28 cellular contexts compared by ENCODE assay signal in the genomic region with DNA sequence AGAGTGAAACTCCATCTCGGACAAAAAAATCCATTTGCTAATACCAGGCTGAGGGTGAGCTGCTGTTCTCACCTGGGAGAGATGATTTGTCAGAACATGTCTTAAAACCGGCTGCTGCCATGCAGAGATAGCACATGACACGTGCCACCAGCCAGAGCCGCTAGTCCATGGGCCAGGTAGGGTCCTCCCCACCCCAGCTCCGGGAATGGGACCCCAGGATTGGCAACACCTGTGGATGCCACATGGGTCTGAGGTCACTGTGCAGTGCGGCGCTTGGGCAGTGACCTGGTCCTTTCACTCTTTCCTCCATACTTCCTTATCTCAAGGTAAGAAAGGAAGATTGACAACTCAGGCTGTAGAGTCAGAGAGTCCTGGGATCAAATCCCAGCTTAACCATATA.
"Had no signal": no experiment of that assay in that cellular context is flagged by ENCODE, and none has a peak within 500 bp of the region (broad histone marks: within the 10 kb centered on the region; RNA-seq: fewer than 3 reads in every experiment).

No MANE protein-coding gene starts in this region.

- H3K9ac ChIP-seq: neural progenitor cell had no signal

- H3K4me3 ChIP-seq: colonic mucosa, esophagus muscularis mucosa, heart left ventricle, lung, neural progenitor cell, right lobe of liver, tibial nerve, vagina had no signal

- H3K4me1 ChIP-seq: colonic mucosa, esophagus muscularis mucosa, foreskin keratinocyte, heart left ventricle, right lobe of liver, tibial nerve, vagina had no signal

- H3K36me3 Mint-ChIP-seq: activated CD4-positive, alpha-beta memory T cell treated with anti-CD3 and anti-CD28 coated beads for 36 hours; activated naive CD4-positive, alpha-beta T cell treated with anti-CD3 and anti-CD28 coated beads, Interleukin-2, amount 50 U/mL, for 24 hours; natural killer cell; neural progenitor cell had no signal

- H3K27ac Mint-ChIP-seq: activated CD4-positive, alpha-beta memory T cell treated with anti-CD3 and anti-CD28 coated beads for 36 hours; activated CD4-positive, alpha-beta T cell treated with anti-CD3 and anti-CD28 coated beads, Interleukin-2, amount 10 ng/mL, durations not matched to agents 24 days and 14 days; activated naive CD4-positive, alpha-beta T cell treated with anti-CD3 and anti-CD28 coated beads, Interleukin-2, amount 50 U/mL, for 24 hours; activated naive CD8-positive, alpha-beta T cell treated with anti-CD3 and anti-CD28 coated beads, Interleukin-2, amount 50 U/mL, for 24 hours; activated T-helper 17 cell treated with anti-CD3 and anti-CD28 coated beads, Interleukin-2, amount 50 U/mL, for 72 hours; natural killer cell; neural progenitor cell had no signal

- H3K9me3 ChIP-seq: colonic mucosa, esophagus muscularis mucosa, right lobe of liver, vagina had no signal

- DNase-seq: activated CD4-positive, alpha-beta memory T cell treated with anti-CD3 and anti-CD28 coated beads for 36 hours; activated CD4-positive, alpha-beta T cell treated with anti-CD3 and anti-CD28 coated beads, Interleukin-2, amount 10 ng/mL, durations not matched to agents 24 days and 14 days; activated CD4-positive, CD25-positive, alpha-beta regulatory T cell treated with anti-CD3 and anti-CD28 coated beads, Interleukin-2, amount 50 U/mL, for 72 hours; activated CD8-positive, alpha-beta memory T cell treated with anti-CD3 and anti-CD28 coated beads, Interleukin-2, amount 50 U/mL, for 48 hours; activated gamma-delta T cell treated with Interleukin-2 at 50 U/mL for 16 hours; activated naive CD8-positive, alpha-beta T cell treated with anti-CD3 and anti-CD28 coated beads, Interleukin-2, amount 50 U/mL, for 24 hours; activated T-cell treated with anti-CD3 and anti-CD28 coated beads, Interleukin-2, amount 50 U/mL, for 4 hours; amygdala; colonic mucosa; effector memory CD4-positive, alpha-beta T cell; heart left ventricle; hypothalamus; kidney glomerular epithelial cell; mesendoderm; natural killer cell; right lobe of liver; stimulated activated CD4-positive, alpha-beta T cell treated with anti-CD3 and anti-CD28 coated beads, Interleukin-12 subunit alpha, Interleukin-12 subunit beta, amount 100 ng/mL, for 4 hours; stimulated activated naive CD4-positive, alpha-beta T cell; T-helper 2 cell had no signal

- H3K4me2 ChIP-seq: neural progenitor cell had no signal

- ATAC-seq: activated naive CD8-positive, alpha-beta T cell treated with anti-CD3 and anti-CD28 coated beads, Interleukin-2, amount 50 U/mL, for 24 hours; activated T-cell treated with anti-CD3 and anti-CD28 coated beads, Interleukin-2, amount 50 U/mL, for 4 hours; activated T-helper 17 cell treated with anti-CD3 and anti-CD28 coated beads, Interleukin-2, amount 50 U/mL, for 72 hours; foreskin keratinocyte; left lobe of liver; natural killer cell had no signal

- H3K9me3 Mint-ChIP-seq: activated CD4-positive, alpha-beta memory T cell treated with anti-CD3 and anti-CD28 coated beads for 36 hours; activated CD4-positive, alpha-beta T cell treated with anti-CD3 and anti-CD28 coated beads, Interleukin-2, amount 10 ng/mL, durations not matched to agents 24 days and 14 days; activated naive CD4-positive, alpha-beta T cell treated with anti-CD3 and anti-CD28 coated beads, Interleukin-2, amount 50 U/mL, for 24 hours; activated naive CD8-positive, alpha-beta T cell treated with anti-CD3 and anti-CD28 coated beads, Interleukin-2, amount 50 U/mL, for 24 hours; activated T-cell treated with anti-CD3 and anti-CD28 coated beads, Interleukin-2, amount 50 U/mL, for 4 hours; activated T-helper 17 cell treated with anti-CD3 and anti-CD28 coated beads, Interleukin-2, amount 50 U/mL, for 72 hours; natural killer cell had no signal

- H3K4me3 Mint-ChIP-seq: activated CD4-positive, alpha-beta memory T cell treated with anti-CD3 and anti-CD28 coated beads for 36 hours; activated CD4-positive, alpha-beta T cell treated with anti-CD3 and anti-CD28 coated beads, Interleukin-2, amount 10 ng/mL, durations not matched to agents 24 days and 14 days; activated naive CD4-positive, alpha-beta T cell treated with anti-CD3 and anti-CD28 coated beads, Interleukin-2, amount 50 U/mL, for 24 hours; activated naive CD8-positive, alpha-beta T cell treated with anti-CD3 and anti-CD28 coated beads, Interleukin-2, amount 50 U/mL, for 24 hours; activated T-cell treated with anti-CD3 and anti-CD28 coated beads, Interleukin-2, amount 50 U/mL, for 4 hours; activated T-helper 17 cell treated with anti-CD3 and anti-CD28 coated beads, Interleukin-2, amount 50 U/mL, for 72 hours; natural killer cell; neural progenitor cell had no signal

- H3K27me3 Mint-ChIP-seq: activated naive CD4-positive, alpha-beta T cell treated with anti-CD3 and anti-CD28 coated beads, Interleukin-2, amount 50 U/mL, for 24 hours had no signal

- H3K4me1 Mint-ChIP-seq: activated naive CD4-positive, alpha-beta T cell treated with anti-CD3 and anti-CD28 coated beads, Interleukin-2, amount 50 U/mL, for 24 hours; activated naive CD8-positive, alpha-beta T cell treated with anti-CD3 and anti-CD28 coated beads, Interleukin-2, amount 50 U/mL, for 24 hours; activated T-helper 17 cell treated with anti-CD3 and anti-CD28 coated beads, Interleukin-2, amount 50 U/mL, for 72 hours; natural killer cell had no signal

- H3K36me3 ChIP-seq: colonic mucosa, esophagus muscularis mucosa, heart left ventricle, neural progenitor cell, right lobe of liver, tibial nerve, vagina had no signal

- H3K27ac ChIP-seq: colonic mucosa, esophagus muscularis mucosa, foreskin keratinocyte, heart left ventricle, neural progenitor cell, right lobe of liver, tibial nerve, vagina had no signal

- H3K27me3 ChIP-seq: neural progenitor cell, right lobe of liver, vagina had no signal
